ENCODE assay signal across 8 cellular contexts in the genomic region with DNA sequence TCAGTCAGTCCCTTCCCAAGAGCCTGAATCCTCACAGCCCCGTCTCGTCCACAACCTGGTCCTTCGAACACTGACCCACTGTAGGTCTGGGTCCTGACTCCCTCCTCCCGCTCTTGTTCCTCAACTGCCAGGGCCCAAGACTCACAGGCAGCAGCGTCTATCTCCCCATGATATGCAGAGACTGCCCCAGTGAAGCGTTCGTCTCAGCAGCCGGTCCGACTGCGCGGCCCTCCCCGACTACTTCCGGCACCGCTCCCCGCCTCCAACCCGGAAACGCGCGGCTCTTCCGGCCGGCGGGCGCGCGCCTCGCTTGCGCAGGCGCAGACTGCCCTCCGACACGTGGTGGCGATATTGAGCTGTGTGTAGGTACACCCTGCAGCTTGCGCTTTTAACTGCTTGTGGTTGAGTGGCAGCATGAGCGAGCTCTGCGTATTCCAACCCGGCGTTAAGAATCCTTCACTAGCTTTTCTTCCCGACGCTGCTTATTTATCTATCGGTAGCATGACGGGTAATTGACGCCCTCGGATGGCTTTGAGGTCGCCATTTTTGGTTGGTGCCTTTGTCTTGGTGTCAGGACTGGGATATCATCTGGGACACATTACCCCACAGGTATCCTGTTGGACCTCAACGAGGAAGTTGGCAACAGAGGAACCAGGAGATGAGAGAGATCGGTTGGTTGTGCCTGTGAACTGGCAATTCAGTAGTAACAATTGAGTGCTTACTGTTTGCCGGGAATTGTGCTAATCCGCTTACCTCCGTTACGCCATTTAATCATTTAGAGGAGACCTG. TPM values are rescaled to one million over a fixed set of nuclear protein-coding genes. Genes with fewer than 3 reads are reported as not detected.
DNase-seq lines count a peak whose midpoint lies in the region; ATAC-seq, FAIRE-seq and TF ChIP-seq lines count a peak whose summit lies in the region.

A gene with protein sequence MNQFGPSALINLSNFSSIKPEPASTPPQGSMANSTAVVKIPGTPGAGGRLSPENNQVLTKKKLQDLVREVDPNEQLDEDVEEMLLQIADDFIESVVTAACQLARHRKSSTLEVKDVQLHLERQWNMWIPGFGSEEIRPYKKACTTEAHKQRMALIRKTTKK (minus strand): TSS at position 221 of the 789 bp plus-strand sequence. CDS start 20,986 bp downstream, outside the sequence.

- ATAC-seq in GM18873 (IDR thresholded peaks at IDR 0.05; ENCODE audit: low FRiP score, unreplicated experiment) (peak; percentile 58), HG03139 (IDR thresholded peaks at IDR 0.05; ENCODE audit: unreplicated experiment) (peak; percentile 74)

- H3K36me3 ChIP-seq in bronchial epithelial cell (ENCODE audit: control insufficient read depth, insufficient read depth, low read length), result no peaks in the 10 kb centered on the region

- DNase-seq in AG08395 (ENCODE audit: low spot score), result peak; percentile 95
- DNase-seq in NCI-H2227 (lab: John Stamatoyannopoulos, UW; ENCODE audit: unreplicated experiment), result peak; percentile 98
- DNase-seq in bronchial epithelial cell (ENCODE audit: low read depth), result peak; percentile 91
- DNase-seq in inferior parietal cortex (ENCODE audit: extremely low spot score), result peak; percentile 97
- DNase-seq in stimulated activated CD4-positive, alpha-beta T cell treated with anti-CD3 and anti-CD28 coated beads, Interleukin-12 subunit alpha, Interleukin-12 subunit beta, amount 100 ng/mL, for 24 hours (ENCODE audit: low read depth in 2 of 2), result peak; percentile 82 to 83

- no peaks in the 10 kb centered on the region for H3K27me3 ChIP-seq in bronchial epithelial cell (ENCODE audit: control insufficient read depth, insufficient read depth, low read length)

- no peak for FAIRE-seq in bronchial epithelial cell (lab: Jason Lieb, UNC)

- TF ChIP-seq CTCF in WI38 (IDR thresholded peaks at IDR 0.05; ENCODE audit: low read depth, low read length) (no peak), bronchial epithelial cell (IDR thresholded peaks at IDR 0.05; ENCODE audit: insufficient read depth, low read length, severe bottlenecking) (peak; percentile 62)

- peak within 1 kb of the TSS; percentile 85 for H3K4me3 ChIP-seq in WI38 (ENCODE audit: low read depth, low read length)
- peak within 1 kb of the TSS; percentile 95 for H3K4me3 ChIP-seq in bronchial epithelial cell (ENCODE audit: low read depth, low read length)

RNA-seq across cellular contexts. Expression of the gene that starts here (rescaled TPM):
- 49.9 and 55.8 TPM in 2 replicates for total RNA-seq in bronchial epithelial cell

Comparison
In these comparisons a context has a peak if more than half of its experiments do, and no peak if none do; other contexts are left out.
1. Peak in every context shown above with its lines: DNase-seq, ATAC-seq and H3K4me3 ChIP-seq.